In the genomic region with DNA sequence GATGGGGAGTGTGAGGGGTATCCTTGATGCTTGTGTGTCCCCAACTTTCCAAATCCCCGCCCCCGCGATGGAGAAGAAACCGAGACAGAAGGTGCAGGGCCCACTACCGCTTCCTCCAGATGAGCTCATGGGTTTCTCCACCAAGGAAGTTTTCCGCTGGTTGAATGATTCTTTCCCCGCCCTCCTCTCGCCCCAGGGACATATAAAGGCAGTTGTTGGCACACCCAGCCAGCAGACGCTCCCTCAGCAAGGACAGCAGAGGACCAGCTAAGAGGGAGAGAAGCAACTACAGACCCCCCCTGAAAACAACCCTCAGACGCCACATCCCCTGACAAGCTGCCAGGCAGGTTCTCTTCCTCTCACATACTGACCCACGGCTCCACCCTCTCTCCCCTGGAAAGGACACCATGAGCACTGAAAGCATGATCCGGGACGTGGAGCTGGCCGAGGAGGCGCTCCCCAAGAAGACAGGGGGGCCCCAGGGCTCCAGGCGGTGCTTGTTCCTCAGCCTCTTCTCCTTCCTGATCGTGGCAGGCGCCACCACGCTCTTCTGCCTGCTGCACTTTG, we compare ENCODE assay signal across 9 cellular contexts. TPM values are rescaled to one million over a fixed set of nuclear protein-coding genes. Genes with fewer than 3 reads are reported as not detected.
A peak's percentile ranks its signal among the peaks of the same experiment; 100 is the strongest.
DNase-seq lines count a peak whose midpoint lies in the region; ATAC-seq, FAIRE-seq and TF ChIP-seq lines count a peak whose summit lies in the region.
"Had no signal": no experiment of that assay in that cellular context is flagged by ENCODE, and none has a peak within 500 bp of the region (broad histone marks: within the 10 kb centered on the region; RNA-seq: fewer than 3 reads in every experiment).

A gene (plus strand): TSS at position 231 of the 567 bp plus-strand sequence. CDS start 177 bp downstream, at position 408.

- H3K14ac ChIP-seq in H1 (ENCODE audit: insufficient read length) = no peak within 1 kb of the TSS

- no peak within 1 kb of the TSS for H2BK20ac ChIP-seq in H1 (ENCODE audit: low read length)

- no peak within 1 kb of the TSS for H3K23ac ChIP-seq in H1 (ENCODE audit: insufficient read length)

- no peak within 1 kb of the TSS for H2BK15ac ChIP-seq in H1 (ENCODE audit: low read length)

- H3K79me1 ChIP-seq in H1 (ENCODE audit: low read depth, low read length) = no peaks in the 10 kb centered on the region

- H2AFZ ChIP-seq in H1 (ENCODE audit: low read length) = no peak within 1 kb of the TSS

- H3K36me3 ChIP-seq in H1 (ENCODE audit: control insufficient read depth in 2 of 4, insufficient read depth in 4 of 4, low read length in 3 of 4) = no peaks in the 10 kb centered on the region
- H3K36me3 ChIP-seq in sigmoid colon = no peaks in the 10 kb centered on the region

- H2AK5ac ChIP-seq in H1 (ENCODE audit: low read depth, low read length) = no peak within 1 kb of the TSS

- ATAC-seq in HG02571 (IDR thresholded peaks at IDR 0.05; ENCODE audit: unreplicated experiment) (no peak), GM18511 (IDR thresholded peaks at IDR 0.05; ENCODE audit: unreplicated experiment) (no peak)

- DNase-seq in activated CD4-positive, CD25-positive, alpha-beta regulatory T cell treated with anti-CD3 and anti-CD28 coated beads, Interleukin-2, amount 50 U/mL, for 72 hours = peak; percentile 61
- DNase-seq in H1 (ENCODE audit: low read depth in 1 of 2, low spot score in 2 of 2) (no peak), sigmoid colon (peak; percentile 86), AG08395 (ENCODE audit: low spot score) (no peak), SW 1271 (lab: John Stamatoyannopoulos, UW) (no peak)

- H4K8ac ChIP-seq in H1 (ENCODE audit: extremely low read depth, insufficient read depth, low read length) = peak within 1 kb of the TSS; percentile 51; the same call in 1 of the 2 replicates

- FAIRE-seq in H1 (lab: Jason Lieb, UNC) = no peak

- no peak within 1 kb of the TSS for H3K56ac ChIP-seq in H1 (replicated peaks; ENCODE audit: insufficient read length, low read depth, low read length)

- H3K27ac ChIP-seq in H1 (ENCODE audit: low read depth, low read length) (no peak within 1 kb of the TSS), sigmoid colon (peak within 1 kb of the TSS; percentile 47 to 79 (median 74))

- H2BK5ac ChIP-seq in H1 (ENCODE audit: low read depth, low read length) = no peak within 1 kb of the TSS

- H4K20me1 ChIP-seq in H1 (replicated peaks in 1 of 2; ENCODE audit: control insufficient read depth in 1 of 2, insufficient read depth in 2 of 2, low read length in 2 of 2) = no peaks in the 10 kb centered on the region

- H2BK12ac ChIP-seq in H1 (ENCODE audit: low read depth, low read length) = no peak within 1 kb of the TSS

- 87% methylated on average over 17 of the region's 19 CpGs; no CpG with 5 or more reads in 1 of the 2 experiments for WGBS in H1 (ENCODE audit: extremely low coverage in 1 of 2, insufficient coverage in 1 of 2, insufficient read length in 1 of 2, insufficient replicate concordance in 2 of 2, low coverage in 1 of 2, low lambda C conversion rate in 2 of 2, missing lambda C conversion rate in 1 of 2), 2 experiments
- 36 to 39% methylated on average over 19 of the region's 19 CpGs for WGBS in sigmoid colon, 2 donors

- H3K4me3 ChIP-seq in H1 (ENCODE audit: extremely low read depth in 1 of 4, insufficient read depth in 2 of 4, low read depth in 3 of 4, low read length in 4 of 4) (no peak within 1 kb of the TSS), sigmoid colon (peak within 1 kb of the TSS in 3 of 4 donors; percentile 27 to 48 (median 43))

- CTCF ChIA-PET in H1 (lab: Charles Lee; ENCODE audit: partially characterized antibody) = interaction anchor here (0.9 to 19.2 kb wide), 8 partner anchors 11 to 89 kb away, joined by 3 to 640 read pairs (median 6); a partner anchor contains a TSS

- H3K27me3 ChIP-seq in H1 (replicated peaks in 1 of 4; ENCODE audit: control insufficient read depth in 3 of 4, extremely low read depth in 1 of 4, insufficient read depth in 3 of 4, low read length in 3 of 4) (peaks cover 0 to 7% (median 6%) of the 10 kb centered on the region in 4 experiments; a peak in 5 of 7 replicates), sigmoid colon (no peaks in the 10 kb centered on the region)

- H3K9me3 ChIP-seq in H1 (ENCODE audit: insufficient read depth in 2 of 2, low read depth in 1 of 2, low read length in 1 of 2) (no peaks in the 10 kb centered on the region), sigmoid colon (no peaks in the 10 kb centered on the region)

- TF ChIP-seq RAD21 in H1 (IDR thresholded peaks at IDR 0.05 in 1 of 2, conservative IDR thresholded peaks at IDR 0.05 in 1 of 2; ENCODE audit: low read depth in 2 of 2, low read length in 2 of 2) = no peak

- no peak within 1 kb of the TSS for H3K4me2 ChIP-seq in H1 (ENCODE audit: insufficient read depth in 1 of 2, low read depth in 2 of 2, low read length in 2 of 2)

- H3K4ac ChIP-seq in H1 (replicated peaks; ENCODE audit: insufficient read length, low read depth, low read length) = no peak within 1 kb of the TSS

- H4K91ac ChIP-seq in H1 (replicated peaks; ENCODE audit: insufficient read length, low read length) = no peak within 1 kb of the TSS

- no peak for TF ChIP-seq EP300 in H1 (IDR thresholded peaks at IDR 0.05; ENCODE audit: borderline replicate concordance in 1 of 2, low read depth in 2 of 2, low read length in 2 of 2)
- no peak for TF ChIP-seq EP300 in sigmoid colon (IDR thresholded peaks at IDR 0.05)

- H3K79me2 ChIP-seq in H1 (ENCODE audit: control insufficient read depth in 1 of 2, insufficient read depth in 2 of 2, low read length in 2 of 2) = no peaks in the 10 kb centered on the region

- H3K9ac ChIP-seq in H1 (replicated peaks in 1 of 4; ENCODE audit: extremely low read depth in 1 of 4, low read depth in 3 of 4, low read length in 3 of 4) = no peak within 1 kb of the TSS

- POLR2A ChIA-PET in H1 (lab: Charles Lee; ENCODE audit: partially characterized antibody) = interaction anchor here (0.6 to 12.2 kb wide), 13 partner anchors 8 to 299 kb away, joined by 3 to 110 read pairs (median 3); a partner anchor contains a TSS

- H3K23me2 ChIP-seq in H1 (ENCODE audit: low read depth, low read length) = peaks cover 2% of the 10 kb centered on the region; the same call in 1 of the 2 replicates

- H3K18ac ChIP-seq in H1 (ENCODE audit: extremely low read depth, low read length) = no peak within 1 kb of the TSS

- TF ChIP-seq POLR2A in GM19193 (IDR thresholded peaks at IDR 0.05; ENCODE audit: extremely low read depth, insufficient read depth, insufficient read length) = peak; percentile 100
- no peak for TF ChIP-seq POLR2A in H1 (IDR thresholded peaks at IDR 0.05; ENCODE audit: control extremely low read depth in 1 of 2, low read depth in 2 of 2, low read length in 2 of 2)
- TF ChIP-seq POLR2A in sigmoid colon (IDR thresholded peaks at IDR 0.05) = peak; percentile 49 to 58

- TF ChIP-seq CTCF in H1 (IDR thresholded peaks at IDR 0.05; ENCODE audit: control extremely low read depth in 1 of 3, insufficient read depth in 1 of 3, low read depth in 1 of 3, low read length in 3 of 3) (no peak), sigmoid colon (IDR thresholded peaks at IDR 0.05) (no peak)

- peaks cover 0 to 3% (median 0%) of the 10 kb centered on the region in 4 experiments; a peak in 3 of 7 replicates for H3K4me1 ChIP-seq in H1 (replicated peaks in 1 of 4; ENCODE audit: control insufficient read depth in 3 of 4, insufficient read depth in 4 of 4, low read length in 3 of 4)
- H3K4me1 ChIP-seq in sigmoid colon = peaks cover 0 to 7% (median 4%) of the 10 kb centered on the region in 4 donors

- no peak within 1 kb of the TSS for H4K5ac ChIP-seq in H1 (ENCODE audit: insufficient read length, low read depth, low read length)

- no peak within 1 kb of the TSS for H2BK120ac ChIP-seq in H1 (replicated peaks; ENCODE audit: low read depth, low read length)

- intact Hi-C loops in sigmoid colon (cut with DNase I) = no loop called here

TF ChIP-seq in H1, 55 proteins besides CTCF, POLR2A, EP300 and RAD21:
- TF ChIP-seq GTF2F1 (IDR thresholded peaks at IDR 0.05; ENCODE audit: borderline replicate concordance, low read depth, low read length) = no peak
- TF ChIP-seq TEAD4 (IDR thresholded peaks at IDR 0.05; ENCODE audit: low read depth, low read length) = no peak
- TF ChIP-seq CEBPB (IDR thresholded peaks at IDR 0.05; ENCODE audit: low read depth, low read length) = no peak
- no peak for TF ChIP-seq CHD2 (IDR thresholded peaks at IDR 0.05; ENCODE audit: low read length)
- TF ChIP-seq, protein P1, sequence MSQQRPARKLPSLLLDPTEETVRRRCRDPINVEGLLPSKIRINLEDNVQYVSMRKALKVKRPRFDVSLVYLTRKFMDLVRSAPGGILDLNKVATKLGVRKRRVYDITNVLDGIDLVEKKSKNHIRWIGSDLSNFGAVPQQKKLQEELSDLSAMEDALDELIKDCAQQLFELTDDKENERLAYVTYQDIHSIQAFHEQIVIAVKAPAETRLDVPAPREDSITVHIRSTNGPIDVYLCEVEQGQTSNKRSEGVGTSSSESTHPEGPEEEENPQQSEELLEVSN (IDR thresholded peaks at IDR 0.05) = no peak
- no peak for TF ChIP-seq SIX5 (IDR thresholded peaks at IDR 0.05; ENCODE audit: low read depth, low read length)
- TF ChIP-seq RBBP5 (IDR thresholded peaks at IDR 0.05; ENCODE audit: borderline replicate concordance, low read depth, low read length) = no peak
- TF ChIP-seq ASH2L (IDR thresholded peaks at IDR 0.05; ENCODE audit: low read length) = no peak
- TF ChIP-seq EZH2 (IDR thresholded peaks at IDR 0.05; ENCODE audit: low read depth, low read length, severe bottlenecking) = no peak
- no peak for TF ChIP-seq RFX5 (IDR thresholded peaks at IDR 0.05; ENCODE audit: borderline replicate concordance, low read depth, low read length)
TF ChIP-seq in H1: peak in this region for 0.

RNA-seq across cellular contexts. Expression of the gene that starts here (rescaled TPM):
- not detected in 2 replicates for total RNA-seq in H1 (2021; fragmentation: NEBNext Ultra II Directional; extraction: Animal tissue kit (Norgen Biotek cat#: 25700))
- polyA plus RNA-seq in H1 (2011; rRNA removed) (not detected in 2 replicates), sigmoid colon (1 to 10 TPM in 1 of 3 donors, under 1 TPM in 2; 0.60 to 2.6 (median 0.92) TPM)
- not detected for polyA plus RNA-seq in H1 (2011; cell fraction: cytosol; rRNA removed)
- polyA plus RNA-seq in H1 (2011; cell fraction: nucleus; rRNA removed) = not detected
- polyA plus RNA-seq in H1 (2012, experiment 1 of 2) = not detected in 4 replicates
- not detected for polyA plus RNA-seq in H1 (2012, experiment 2 of 2)
- polyA plus RNA-seq in H1 (2013, experiment 1 of 2) = 0.02 TPM
- polyA plus RNA-seq in H1 (2013, experiment 2 of 2) = not detected
- polyA minus RNA-seq in H1 (2011; rRNA and poly(A)+ RNA removed) = not detected in 2 replicates
- polyA minus RNA-seq in H1 (2011; cell fraction: cytosol; rRNA and poly(A)+ RNA removed) = not detected
- not detected for polyA minus RNA-seq in H1 (2011; cell fraction: nucleus; rRNA and poly(A)+ RNA removed)
- under 1 TPM in 1 of 4 donors, not detected in 3; 0.33 TPM for total RNA-seq in sigmoid colon
- total RNA-seq: HT1080 had no signal

Comparison
In these comparisons a context has a peak if more than half of its experiments do, and no peak if none do; other contexts are left out.
1. POLR2A ChIP-seq: peak in GM19193 (single experiment) and sigmoid colon (2 of 2); none in H1 (0 of 2).
2. DNase-seq: peak in activated CD4-positive, CD25-positive, alpha-beta regulatory T cell treated with anti-CD3 and anti-CD28 coated beads, Interleukin-2, amount 50 U/mL, for 72 hours (single experiment) and sigmoid colon (single experiment); none in H1 (0 of 2), AG08395 (single experiment) and SW 1271 (0 of 2).
3. H3K4me3 ChIP-seq: peak in sigmoid colon (3 of 4); none in H1 (0 of 4).